In the genomic region with DNA sequence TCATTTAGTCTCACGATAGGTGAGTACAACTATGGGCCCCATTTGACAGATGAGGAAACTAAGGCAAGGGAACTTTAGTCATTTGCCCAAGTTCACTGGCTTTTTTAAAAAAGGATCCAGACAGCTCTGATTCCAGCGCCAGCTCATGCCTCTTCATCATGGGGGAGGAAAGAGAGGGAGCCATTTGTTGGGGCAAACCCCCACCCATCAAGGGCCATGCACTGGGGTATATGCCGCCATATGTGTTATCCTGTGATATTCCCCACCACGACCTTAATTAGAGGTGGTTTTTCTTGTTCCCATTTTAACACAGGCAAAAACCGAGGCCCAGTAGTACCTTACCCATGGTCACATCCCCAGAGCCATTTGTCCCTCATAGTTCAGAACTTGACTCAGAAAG, we compare ENCODE assay signal across 1 cellular context.
TF ChIP-seq lines count a peak whose summit lies in the region.

No MANE protein-coding gene starts in this region.

TF ChIP-seq in H1, 55 proteins besides CTCF, POLR2A, EP300 and RAD21:
- TF ChIP-seq CHD2 (IDR thresholded peaks at IDR 0.05; ENCODE audit: low read length) (no peak), POU5F1 (IDR thresholded peaks at IDR 0.05; ENCODE audit: low read depth, low read length) (no peak), TAF1 (IDR thresholded peaks at IDR 0.05; ENCODE audit: low read depth, low read length) (no peak), RFX5 (IDR thresholded peaks at IDR 0.05; ENCODE audit: borderline replicate concordance, low read depth, low read length) (no peak), SIN3A (conservative IDR thresholded peaks at IDR 0.05 in 1 of 2, IDR thresholded peaks at IDR 0.05 in 1 of 2; ENCODE audit: low read depth in 1 of 2, low read length in 2 of 2) (no peak), RXRA (IDR thresholded peaks at IDR 0.05; ENCODE audit: insufficient read depth, low read depth, low read length) (no peak), BACH1 (IDR thresholded peaks at IDR 0.05; ENCODE audit: low read length) (no peak), TEAD4 (IDR thresholded peaks at IDR 0.05; ENCODE audit: low read depth, low read length) (no peak), SP2 (IDR thresholded peaks at IDR 0.05; ENCODE audit: low read length) (no peak), KDM5A (IDR thresholded peaks at IDR 0.05; ENCODE audit: low read length) (no peak)
